Comparison of ENCODE assay signal across 8 cellular contexts in genomic region chr2:42663106-42663755, GRCh38.
DNase-seq lines count a peak whose midpoint lies in the region; ATAC-seq and TF ChIP-seq lines count a peak whose summit lies in the region.

No MANE protein-coding gene starts in this region.

- WGBS in mesendoderm (ENCODE audit: extremely low coverage, insufficient coverage, low lambda C conversion rate) = no CpG with 5 or more reads among the region's 3 CpGs

- peak; percentile 100 for ATAC-seq in CD8-positive, alpha-beta T cell
- peak; percentile 91 for ATAC-seq in GM19351 (IDR thresholded peaks at IDR 0.05; ENCODE audit: unreplicated experiment)
- ATAC-seq in HG03520 (IDR thresholded peaks at IDR 0.05; ENCODE audit: unreplicated experiment) = peak; percentile 67

- intact Hi-C loops in CD8-positive, alpha-beta T cell (cut with DNase I, micrococcal nuclease) = loop anchor here (1.0 to 5.0 kb wide), 10 partner anchors 11 to 794 kb away; partner anchors contain the start of genes COX7A2L (in 2 of the 2) and MTA3 (in 1 of the 2)

- H3K4me3 Mint-ChIP-seq in CD8-positive, alpha-beta T cell = peak overlapping the region; percentile 32

- peak overlapping the region; percentile 44 for H4K5ac ChIP-seq in mesendoderm (ENCODE audit: low read length)

- POLR2A ChIA-PET in CD8-positive, alpha-beta T cell (lab: Charles Lee) = interaction anchor here (1.0 to 1.7 kb wide), 4 partner anchors 9 to 243 kb away, joined by 3 to 6 read pairs (median 4); partner anchors contain the start of gene KCNG3

- peak overlapping the region; percentile 65 for H3K56ac ChIP-seq in mesendoderm (ENCODE audit: low read length)

- no peak overlapping the region for H3K27ac ChIP-seq in CD8-positive, alpha-beta T cell (ENCODE audit: low read depth, low read length)
- no peak overlapping the region for H3K27ac ChIP-seq in effector memory CD4-positive, alpha-beta T cell (ENCODE audit: insufficient read depth, low read length, poor library complexity, severe bottlenecking)
- H3K27ac ChIP-seq in mesendoderm (ENCODE audit: low read depth, low read length) = peak overlapping the region; percentile 69

- peak overlapping the region; percentile 43 for H2BK5ac ChIP-seq in mesendoderm (ENCODE audit: low read length)

- peak overlapping the region; percentile 37 for H3K9ac ChIP-seq in mesendoderm (ENCODE audit: low read length)

- no peaks in the 10 kb centered on the region for H3K27me3 ChIP-seq in CD8-positive, alpha-beta T cell (ENCODE audit: insufficient read depth, low read length)
- no peaks in the 10 kb centered on the region for H3K27me3 ChIP-seq in effector memory CD4-positive, alpha-beta T cell (replicated peaks; ENCODE audit: control insufficient read depth, insufficient read depth, low read length, poor library complexity, severe bottlenecking)
- no peaks in the 10 kb centered on the region for H3K27me3 ChIP-seq in mesendoderm (ENCODE audit: insufficient read depth, low read length, poor library complexity)

- peaks cover 25% of the 10 kb centered on the region for H3K4me1 Mint-ChIP-seq in CD8-positive, alpha-beta T cell (ENCODE audit: low read depth)

- H3K9me3 Mint-ChIP-seq in CD8-positive, alpha-beta T cell = no peaks in the 10 kb centered on the region

- no peak overlapping the region for H3K4me3 ChIP-seq in CD8-positive, alpha-beta T cell (ENCODE audit: low read depth, low read length)
- no peak overlapping the region for H3K4me3 ChIP-seq in effector memory CD4-positive, alpha-beta T cell (ENCODE audit: insufficient read depth, low read depth, low read length, poor library complexity, severe bottlenecking)
- H3K4me3 ChIP-seq in mesendoderm (ENCODE audit: low read length) = no peak overlapping the region

- H3K9me3 ChIP-seq in CD8-positive, alpha-beta T cell (ENCODE audit: low read length) = no peaks in the 10 kb centered on the region
- no peaks in the 10 kb centered on the region for H3K9me3 ChIP-seq in effector memory CD4-positive, alpha-beta T cell (ENCODE audit: control insufficient read depth, low read length)

- H3K4me1 ChIP-seq in CD8-positive, alpha-beta T cell (ENCODE audit: insufficient read depth, low read length) = peaks cover 10% of the 10 kb centered on the region
- H3K4me1 ChIP-seq in effector memory CD4-positive, alpha-beta T cell (ENCODE audit: control insufficient read depth, insufficient read depth, low read length, poor library complexity, severe bottlenecking) = no peaks in the 10 kb centered on the region
- H3K4me1 ChIP-seq in mesendoderm (ENCODE audit: control insufficient read depth, low read depth, low read length) = peaks cover 3% of the 10 kb centered on the region

- no peak overlapping the region for H3K4ac ChIP-seq in mesendoderm (ENCODE audit: low read depth, low read length)

- H2BK120ac ChIP-seq in mesendoderm (ENCODE audit: low read depth, low read length) = no peak overlapping the region

- peak; percentile 24 to 77 (median 58) for DNase-seq in CD8-positive, alpha-beta T cell
- DNase-seq in NCI-H526 treated with DMSO at 0.1 percent for 48 hours (lab: John Stamatoyannopoulos, UW) (peak; percentile 48), mesendoderm (peak; percentile 92)
- DNase-seq in activated CD4-positive, alpha-beta T cell treated with anti-CD3 and anti-CD28 coated beads, Interleukin-2, amount 50 U/mL, for 48 hours = peak; percentile 42 to 59
- DNase-seq in effector memory CD4-positive, alpha-beta T cell = peak; percentile 1 to 16 (median 2)
- DNase-seq in stimulated activated CD8-positive, alpha-beta memory T cell treated with anti-CD3 and anti-CD28 coated beads, Interleukin-4, amount 100 ng/mL, for 4 hours (ENCODE audit: low read depth in 2 of 2, low spot score in 1 of 2) = peak; percentile 21 to 26

- peak overlapping the region; percentile 85 for H3K27ac Mint-ChIP-seq in CD8-positive, alpha-beta T cell

- H2AK5ac ChIP-seq in mesendoderm (ENCODE audit: low read length) = no peak overlapping the region

- peak; percentile 91 for TF ChIP-seq CTCF in CD8-positive, alpha-beta T cell (IDR thresholded peaks at IDR 0.05)

- no peak overlapping the region for H2BK15ac ChIP-seq in mesendoderm (replicated peaks; ENCODE audit: low read depth)

- H4K8ac ChIP-seq in mesendoderm (ENCODE audit: low read depth, low read length) = no peak overlapping the region

- H3K18ac ChIP-seq in mesendoderm (ENCODE audit: low read length) = no peak overlapping the region

- H3K4me2 ChIP-seq in mesendoderm (ENCODE audit: low read length) = no peak overlapping the region

- peaks cover 4% of the 10 kb centered on the region for H3K79me1 ChIP-seq in mesendoderm (ENCODE audit: low read length)

- CTCF ChIA-PET in CD8-positive, alpha-beta T cell (lab: Charles Lee) = interaction anchor here (0.5 to 5.1 kb wide), 42 partner anchors 8 to 793 kb away, joined by 3 to 83 read pairs (median 5); partner anchors contain the start of gene KCNG3

- peaks cover 4% of the 10 kb centered on the region for H3K36me3 ChIP-seq in CD8-positive, alpha-beta T cell (ENCODE audit: insufficient read depth, low read length)
- H3K36me3 ChIP-seq in effector memory CD4-positive, alpha-beta T cell (ENCODE audit: control insufficient read depth, insufficient read depth, low read length) = no peaks in the 10 kb centered on the region
- H3K36me3 ChIP-seq in mesendoderm (ENCODE audit: control insufficient read depth, insufficient read depth, low read length) = no peaks in the 10 kb centered on the region

- H3K79me2 ChIP-seq in mesendoderm (ENCODE audit: control insufficient read depth, insufficient read depth, low read length) = peaks cover 5% of the 10 kb centered on the region

- H3K23ac ChIP-seq in mesendoderm (ENCODE audit: low read length) = no peak overlapping the region

- peaks cover 17% of the 10 kb centered on the region for H3K36me3 Mint-ChIP-seq in CD8-positive, alpha-beta T cell

- no peaks in the 10 kb centered on the region for H3K27me3 Mint-ChIP-seq in CD8-positive, alpha-beta T cell (ENCODE audit: low read depth)

Comparison
In these comparisons a context has a peak if more than half of its experiments do, and no peak if none do; other contexts are left out.
1. DNase-seq: peak in every context shown above with its lines; median percentile 92 in mesendoderm; 58 in CD8-positive, alpha-beta T cell; 50 in activated CD4-positive, alpha-beta T cell treated with anti-CD3 and anti-CD28 coated beads, Interleukin-2, amount 50 U/mL, for 48 hours; 48 in NCI-H526 treated with DMSO at 0.1 percent for 48 hours; 24 in stimulated activated CD8-positive, alpha-beta memory T cell treated with anti-CD3 and anti-CD28 coated beads, Interleukin-4, amount 100 ng/mL, for 4 hours; 2 in effector memory CD4-positive, alpha-beta T cell.